ENCODE assay signal across 21 cellular contexts in the genomic region with DNA sequence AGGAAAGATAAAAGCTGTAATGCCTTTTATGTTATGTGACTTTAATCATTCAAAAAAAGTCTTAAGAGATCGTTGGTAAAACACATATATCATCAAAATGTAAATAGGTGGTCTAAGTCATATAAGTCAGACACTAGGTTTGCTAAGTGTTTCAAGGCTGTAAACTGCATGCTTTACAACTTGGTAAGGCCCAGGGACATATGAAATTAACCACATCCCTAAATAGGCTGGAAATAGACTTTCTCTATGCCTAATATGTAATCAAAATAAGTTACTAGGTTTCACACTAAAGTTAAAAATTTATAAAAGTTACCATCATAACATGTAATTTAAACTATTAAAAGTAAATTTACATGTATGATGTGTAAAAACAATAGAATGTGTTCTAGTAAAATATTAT.
DNase-seq lines count a peak whose midpoint lies in the region; ATAC-seq and TF ChIP-seq lines count a peak whose summit lies in the region.
"Had no signal": no experiment of that assay in that cellular context is flagged by ENCODE, and none has a peak within 500 bp of the region (broad histone marks: within the 10 kb centered on the region; RNA-seq: fewer than 3 reads in every experiment).

No MANE protein-coding gene starts in this region.

- no peaks in the 10 kb centered on the region for H3K79me2 ChIP-seq in MM.1S (ENCODE audit: low read length)

- no peaks in the 10 kb centered on the region for H3K27me3 ChIP-seq in MM.1S (replicated peaks; ENCODE audit: insufficient read depth, low read length)
- H3K27me3 ChIP-seq: Peyer's patch, right atrium auricular region, tibial nerve had no signal

- peaks cover 36% of the 10 kb centered on the region for H3K9me3 Mint-ChIP-seq in activated T-helper 2 cell treated with anti-CD3 and anti-CD28 coated beads, Interferon-gamma antibody, Interleukin-2, Interleukin-4, amounts not matched to agents 10 μg/mL and 5 μg/mL and 100 μg/mL, durations not matched to agents 14 hours and 24 hours and 36 hours

- no peak overlapping the region for H3K4me2 ChIP-seq in MM.1S (ENCODE audit: low read depth, low read length)

- no peaks in the 10 kb centered on the region for H3K4me1 Mint-ChIP-seq in activated T-helper 2 cell treated with anti-CD3 and anti-CD28 coated beads, Interferon-gamma antibody, Interleukin-2, Interleukin-4, amounts not matched to agents 10 μg/mL and 5 μg/mL and 100 μg/mL, durations not matched to agents 14 hours and 24 hours and 36 hours (ENCODE audit: low read depth)
- H3K4me1 Mint-ChIP-seq: activated naive CD4-positive, alpha-beta T cell treated with anti-CD3 and anti-CD28 coated beads, Interleukin-2, amount 10 ng/mL, durations not matched to agents 7 days and 5 days; IgD-negative memory B cell; immature natural killer cell; memory B cell had no signal

- intact Hi-C loops in activated T-helper 2 cell treated with anti-CD3 and anti-CD28 coated beads, Interferon-gamma antibody, Interleukin-2, Interleukin-4, amounts not matched to agents 10 μg/mL and 5 μg/mL and 100 μg/mL, durations not matched to agents 14 hours and 24 hours and 36 hours (cut with micrococcal nuclease), result no loop called here

- H3K9me3 ChIP-seq in MM.1S (replicated peaks; ENCODE audit: insufficient read depth, low read length), result no peaks in the 10 kb centered on the region

- H3K9ac ChIP-seq in MM.1S (ENCODE audit: low read length), result no peak overlapping the region

- DNase-seq in MM.1S, result peak; percentile 17
- DNase-seq in NCI-H146 (lab: John Stamatoyannopoulos, UW), result no peak
- no peak for DNase-seq in activated T-helper 2 cell treated with anti-CD3 and anti-CD28 coated beads, Interferon-gamma antibody, Interleukin-2, Interleukin-4, amounts not matched to agents 10 μg/mL and 5 μg/mL and 100 μg/mL, durations not matched to agents 14 hours and 24 hours and 36 hours (ENCODE audit: low spot score)
- DNase-seq: activated naive CD4-positive, alpha-beta T cell treated with anti-CD3 and anti-CD28 coated beads, Interleukin-2, amount 10 ng/mL, durations not matched to agents 7 days and 5 days; hippocampal formation; immature natural killer cell; NCI-H1092; NCI-H1930; NCI-H524 treated with DMSO at 0.1 percent for 48 hours; Peyer's patch; SHP77 treated with DMSO at 0.1 percent for 48 hours; T-helper 9 cell had no signal

- no peak overlapping the region for H3K4me3 Mint-ChIP-seq in activated T-helper 2 cell treated with anti-CD3 and anti-CD28 coated beads, Interferon-gamma antibody, Interleukin-2, Interleukin-4, amounts not matched to agents 10 μg/mL and 5 μg/mL and 100 μg/mL, durations not matched to agents 14 hours and 24 hours and 36 hours (ENCODE audit: low read depth)
- H3K4me3 Mint-ChIP-seq: activated naive CD4-positive, alpha-beta T cell treated with anti-CD3 and anti-CD28 coated beads, Interleukin-2, amount 10 ng/mL, durations not matched to agents 7 days and 5 days; IgD-negative memory B cell; immature natural killer cell; memory B cell; WTC11 had no signal

- H3K4me3 ChIP-seq in MM.1S (ENCODE audit: low read length), result no peak overlapping the region
- H3K4me3 ChIP-seq: Peyer's patch, right atrium auricular region, tibial nerve had no signal

- no peaks in the 10 kb centered on the region for H3F3A ChIP-seq in MM.1S (ENCODE audit: insufficient read depth, low read length)

- no peaks in the 10 kb centered on the region for H3K36me3 ChIP-seq in MM.1S (replicated peaks; ENCODE audit: insufficient read depth, low read length)
- H3K36me3 ChIP-seq: Peyer's patch, right atrium auricular region, tibial nerve had no signal

- peaks cover 4% of the 10 kb centered on the region; the same call in 1 of the 2 replicates for H3K4me1 ChIP-seq in MM.1S (ENCODE audit: low read length)
- H3K4me1 ChIP-seq: Peyer's patch, right atrium auricular region, tibial nerve had no signal

- H3K27ac Mint-ChIP-seq in activated T-helper 2 cell treated with anti-CD3 and anti-CD28 coated beads, Interferon-gamma antibody, Interleukin-2, Interleukin-4, amounts not matched to agents 10 μg/mL and 5 μg/mL and 100 μg/mL, durations not matched to agents 14 hours and 24 hours and 36 hours, result no peak overlapping the region
- H3K27ac Mint-ChIP-seq: activated naive CD4-positive, alpha-beta T cell treated with anti-CD3 and anti-CD28 coated beads, Interleukin-2, amount 10 ng/mL, durations not matched to agents 7 days and 5 days; IgD-negative memory B cell; immature natural killer cell; memory B cell; WTC11 had no signal

- H3K9me2 ChIP-seq in MM.1S (replicated peaks; ENCODE audit: insufficient read depth, low read length), result no peaks in the 10 kb centered on the region

- no peaks in the 10 kb centered on the region for H4K20me1 ChIP-seq in MM.1S (ENCODE audit: insufficient read depth, low read length)

- no peak overlapping the region for H3K27ac ChIP-seq in MM.1S (ENCODE audit: low read length)
- H3K27ac ChIP-seq: Peyer's patch, right atrium auricular region, tibial nerve had no signal

- H2AFZ ChIP-seq in MM.1S (ENCODE audit: low read length), result no peak overlapping the region

- H3K36me3 Mint-ChIP-seq in activated T-helper 2 cell treated with anti-CD3 and anti-CD28 coated beads, Interferon-gamma antibody, Interleukin-2, Interleukin-4, amounts not matched to agents 10 μg/mL and 5 μg/mL and 100 μg/mL, durations not matched to agents 14 hours and 24 hours and 36 hours (ENCODE audit: low read depth), result no peaks in the 10 kb centered on the region
- H3K36me3 Mint-ChIP-seq: activated naive CD4-positive, alpha-beta T cell treated with anti-CD3 and anti-CD28 coated beads, Interleukin-2, amount 10 ng/mL, durations not matched to agents 7 days and 5 days; IgD-negative memory B cell; immature natural killer cell; memory B cell had no signal

- ATAC-seq in GM18868 (IDR thresholded peaks at IDR 0.05; ENCODE audit: unreplicated experiment) (peak; percentile 51), GM21423 (IDR thresholded peaks at IDR 0.05; ENCODE audit: unreplicated experiment) (peak; percentile 48), HG03175 (IDR thresholded peaks at IDR 0.05; ENCODE audit: unreplicated experiment) (peak; percentile 92), HG02571 (IDR thresholded peaks at IDR 0.05; ENCODE audit: unreplicated experiment) (no peak)
- ATAC-seq: WTC11 had no signal

- no peaks in the 10 kb centered on the region for H3K27me3 Mint-ChIP-seq in activated T-helper 2 cell treated with anti-CD3 and anti-CD28 coated beads, Interferon-gamma antibody, Interleukin-2, Interleukin-4, amounts not matched to agents 10 μg/mL and 5 μg/mL and 100 μg/mL, durations not matched to agents 14 hours and 24 hours and 36 hours (ENCODE audit: low read depth)
- H3K27me3 Mint-ChIP-seq: activated naive CD4-positive, alpha-beta T cell treated with anti-CD3 and anti-CD28 coated beads, Interleukin-2, amount 10 ng/mL, durations not matched to agents 7 days and 5 days; IgD-negative memory B cell; memory B cell had no signal

- no peak for TF ChIP-seq CTCF in MM.1S (IDR thresholded peaks at IDR 0.05; ENCODE audit: low read length)
